ENCODE assay signal across 18 cellular contexts in the genomic region with DNA sequence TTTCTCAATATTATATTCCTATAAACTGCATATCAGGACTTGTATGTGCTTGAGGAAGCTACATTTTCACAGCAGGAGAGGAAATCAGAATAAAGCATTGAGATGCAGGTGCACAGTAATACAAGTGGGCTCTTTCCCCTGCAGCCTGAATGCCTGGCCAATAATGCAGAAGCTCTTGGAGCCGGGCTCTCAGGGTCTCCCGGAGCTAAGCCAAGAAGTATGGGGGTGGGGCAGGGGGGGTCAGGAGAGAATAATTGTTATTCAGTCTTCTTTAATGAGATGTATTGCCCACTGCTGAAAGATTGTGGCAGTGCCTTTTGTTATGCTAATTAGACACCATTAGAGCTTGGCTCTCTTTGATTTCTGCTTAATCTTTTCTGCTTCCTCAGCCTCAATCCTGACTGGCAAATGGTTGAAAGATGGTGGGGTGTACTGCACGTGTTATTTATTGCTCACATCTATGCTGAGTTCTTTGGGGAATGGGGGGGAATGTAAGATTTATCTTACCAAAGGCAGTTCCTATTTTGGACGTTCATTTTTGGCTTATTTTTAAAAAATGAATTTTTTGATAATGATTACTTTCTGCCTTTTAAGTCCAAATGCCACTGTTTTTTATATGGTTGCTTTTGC.
DNase-seq lines count a peak whose midpoint lies in the region; ATAC-seq and TF ChIP-seq lines count a peak whose summit lies in the region.
"Had no signal": no experiment of that assay in that cellular context is flagged by ENCODE, and none has a peak within 500 bp of the region (broad histone marks: within the 10 kb centered on the region; RNA-seq: fewer than 3 reads in every experiment).

No MANE protein-coding gene starts in this region.

- H3K27me3 ChIP-seq in DND-41 (ENCODE audit: insufficient read depth, low read length, poor library complexity) (no peaks in the 10 kb centered on the region), foreskin keratinocyte (no peaks in the 10 kb centered on the region), ascending aorta (no peaks in the 10 kb centered on the region)
- H3K27me3 ChIP-seq: SJCRH30, upper lobe of left lung had no signal

- intact Hi-C loops in ascending aorta (cut with DNase I), result no loop called here

- no peaks in the 10 kb centered on the region for H3K36me3 ChIP-seq in DND-41 (ENCODE audit: insufficient read depth, low read length)
- H3K36me3 ChIP-seq in ascending aorta, result no peaks in the 10 kb centered on the region
- H3K36me3 ChIP-seq: SJCRH30, upper lobe of left lung had no signal

- H3K79me2 ChIP-seq in DND-41 (ENCODE audit: insufficient read depth, low read length), result no peaks in the 10 kb centered on the region
- H3K79me2 ChIP-seq: parathyroid adenoma had no signal

- no peak for DNase-seq in DND-41
- peak; percentile 82 for DNase-seq in NCI-H1417 treated with DMSO at 0.1 percent for 48 hours (lab: John Stamatoyannopoulos, UW)
- DNase-seq in NCI-H446 treated with DMSO at 0.1 percent for 48 hours (lab: John Stamatoyannopoulos, UW), result peak; percentile 66
- DNase-seq in iPS DF 4.7 (ENCODE audit: extremely low read depth, low spot score), result peak; percentile 74
- no peak for DNase-seq in foreskin keratinocyte
- no peak for DNase-seq in ascending aorta (ENCODE audit: low spot score in 2 of 2)
- DNase-seq in pons (ENCODE audit: low spot score), result no peak
- DNase-seq in SIG-M5 treated with dmso at 0.1 percent for 504 hours (lab: John Stamatoyannopoulos, UW; ENCODE audit: unreplicated experiment), result no peak
- DNase-seq: activated CD4-positive, alpha-beta T cell treated with anti-CD3 and anti-CD28 coated beads for 4 hours; activated T-cell treated with anti-CD3 and anti-CD28 coated beads, Interleukin-2, amount 50 U/mL, for 4 hours; left colon; MM.1S; SJCRH30; stimulated activated naive CD4-positive, alpha-beta T cell; T1000; upper lobe of left lung had no signal

- no peak overlapping the region for H3K4me2 ChIP-seq in DND-41 (ENCODE audit: insufficient read depth, low read length)

- H3K9ac ChIP-seq in DND-41 (ENCODE audit: low read depth, low read length), result no peak overlapping the region; the same call in 1 of the 2 replicates
- H3K9ac ChIP-seq: parathyroid adenoma had no signal

- H3K4me1 ChIP-seq in DND-41 (ENCODE audit: insufficient read depth, low read length) (peaks cover 63% of the 10 kb centered on the region), foreskin keratinocyte (peaks cover 15% of the 10 kb centered on the region), ascending aorta (peaks cover 0 to 12% of the 10 kb centered on the region in 2 donors)
- H3K4me1 ChIP-seq: parathyroid adenoma, SJCRH30 had no signal

- no peaks in the 10 kb centered on the region for H4K20me1 ChIP-seq in DND-41 (ENCODE audit: insufficient read depth, low read length)

- no peak overlapping the region for H2AFZ ChIP-seq in DND-41 (ENCODE audit: low read depth, low read length)
- H2AFZ ChIP-seq: parathyroid adenoma had no signal

- H3K9me3 ChIP-seq in DND-41 (ENCODE audit: insufficient read depth, low read length, severe bottlenecking) (no peaks in the 10 kb centered on the region), ascending aorta (no peaks in the 10 kb centered on the region)
- H3K9me3 ChIP-seq: SJCRH30, upper lobe of left lung had no signal

- H3K4me3 ChIP-seq in DND-41 (ENCODE audit: low read depth in 1 of 2, low read length in 2 of 2) (no peak overlapping the region), ascending aorta (no peak overlapping the region)
- H3K4me3 ChIP-seq: SJCRH30, upper lobe of left lung had no signal

- H3K27ac ChIP-seq in DND-41 (ENCODE audit: low read length), result peak overlapping the region; percentile 45
- no peak overlapping the region for H3K27ac ChIP-seq in foreskin keratinocyte
- H3K27ac ChIP-seq in ascending aorta, result no peak overlapping the region
- H3K27ac ChIP-seq: epithelial cell of prostate, parathyroid adenoma, SJCRH30, upper lobe of left lung had no signal

- ATAC-seq in DND-41 (ENCODE audit: insufficient read depth, low read depth) (no peak), foreskin keratinocyte (no peak)
- ATAC-seq: activated T-cell treated with anti-CD3 and anti-CD28 coated beads, Interleukin-2, amount 50 U/mL, for 4 hours; left colon had no signal

- TF ChIP-seq CTCF in DND-41 (IDR thresholded peaks at IDR 0.05; ENCODE audit: borderline replicate concordance, extremely low read depth, low read length, poor library complexity, severe bottlenecking) (no peak), foreskin keratinocyte (conservative IDR thresholded peaks at IDR 0.05) (no peak), ascending aorta (IDR thresholded peaks at IDR 0.05) (no peak)

Comparison
In these comparisons a context has a peak if more than half of its experiments do, and no peak if none do; other contexts are left out.
1. DNase-seq: peak in NCI-H1417 treated with DMSO at 0.1 percent for 48 hours (single experiment), NCI-H446 treated with DMSO at 0.1 percent for 48 hours (single experiment) and iPS DF 4.7 (single experiment); none in DND-41 (single experiment), foreskin keratinocyte (0 of 2), ascending aorta (0 of 2), pons (single experiment) and SIG-M5 treated with dmso at 0.1 percent for 504 hours (single experiment).